Comparison of ENCODE assay signal across 13 cellular contexts in the genomic region with DNA sequence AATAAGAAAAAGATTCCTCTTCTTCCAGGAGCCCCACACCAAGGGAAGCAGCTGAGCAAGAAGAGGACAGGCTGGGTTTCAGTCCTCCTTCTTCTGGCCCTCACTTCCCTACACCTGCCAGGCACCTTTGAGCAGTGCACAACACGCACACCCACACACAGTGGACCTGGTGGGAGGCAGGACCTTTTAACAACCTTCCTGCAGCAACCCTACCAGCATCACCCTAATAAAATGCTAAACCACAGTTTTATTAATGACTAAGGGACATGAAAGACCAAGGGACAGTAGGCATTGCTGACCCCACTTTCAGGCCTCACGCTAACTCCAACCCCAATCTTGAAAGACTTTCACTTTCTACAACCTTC. TPM values are rescaled to one million over a fixed set of nuclear protein-coding genes. Genes with fewer than 3 reads are reported as not detected.
DNase-seq lines count a peak whose midpoint lies in the region; ATAC-seq, FAIRE-seq and TF ChIP-seq lines count a peak whose summit lies in the region.
"Had no signal": no experiment of that assay in that cellular context is flagged by ENCODE, and none has a peak within 500 bp of the region (broad histone marks: within the 10 kb centered on the region; RNA-seq: fewer than 3 reads in every experiment).

No MANE protein-coding gene starts in this region.

- H3K36me3 Mint-ChIP-seq in CD14-positive monocyte = peaks cover 27 to 34% of the 10 kb centered on the region in 2 donors
- H3K36me3 Mint-ChIP-seq in activated CD8-positive, alpha-beta T cell treated with anti-CD3 and anti-CD28 coated beads, Interleukin-2, amount 10 ng/mL, durations not matched to agents 7 days and 5 days (ENCODE audit: low read depth) = peaks cover 7% of the 10 kb centered on the region

- no peak overlapping the region for H3K23ac ChIP-seq in mesenchymal stem cell (ENCODE audit: low read length in 2 of 2)

- DNase-seq in CD14-positive monocyte (ENCODE audit: low spot score) (no peak), GM18507 (ENCODE audit: extremely low spot score, insufficient read length, low read depth) (no peak), mesenchymal stem cell (peak; percentile 55), UCSD-AML1 (lab: John Stamatoyannopoulos, UW; ENCODE audit: unreplicated experiment) (no peak), AG08395 (ENCODE audit: low spot score) (no peak), sigmoid colon (no peak)
- no peak for DNase-seq in activated CD8-positive, alpha-beta T cell treated with anti-CD3 and anti-CD28 coated beads, Interleukin-2, amount 10 ng/mL, durations not matched to agents 7 days and 5 days
- DNase-seq: effector CD8-positive, alpha-beta T cell; NCI-H1092 treated with DMSO at 0.1 percent for 48 hours; stimulated activated CD4-positive, alpha-beta T cell treated with anti-CD3 and anti-CD28 coated beads, Interleukin-15, amount 100 ng/mL, for 24 hours had no signal

- intact Hi-C loops in CD14-positive monocyte (cut with micrococcal nuclease) = no loop called here
- intact Hi-C loops in sigmoid colon (cut with DNase I) = no loop called here

- peak overlapping the region; percentile 70 for H4K8ac ChIP-seq in mesenchymal stem cell (ENCODE audit: low read length)

- H3K4me1 ChIP-seq in mesenchymal stem cell (ENCODE audit: control insufficient read depth, insufficient read depth, low read depth, low read length) (peaks cover 45% of the 10 kb centered on the region), sigmoid colon (peaks cover 0 to 59% (median 56%) of the 10 kb centered on the region in 4 donors)

- H3K36me3 ChIP-seq in mesenchymal stem cell (ENCODE audit: control insufficient read depth in 1 of 2, insufficient read depth in 2 of 2, low read depth in 1 of 2, low read length in 2 of 2) = peaks cover 5 to 15% of the 10 kb centered on the region in 2 experiments
- H3K36me3 ChIP-seq in sigmoid colon = no peaks in the 10 kb centered on the region

- CTCF ChIA-PET in activated CD8-positive, alpha-beta T cell treated with anti-CD3 and anti-CD28 coated beads, Interleukin-2, amount 10 ng/mL, durations not matched to agents 7 days and 5 days (lab: Charles Lee) = interaction anchor here (1.0 to 2.3 kb wide), 7 partner anchors 11 to 403 kb away, joined by 3 to 8 read pairs (median 5); a partner anchor contains a TSS

- peak; percentile 45 for FAIRE-seq in GM18507 (lab: Jason Lieb, UNC)

- peaks cover 0 to 4% (median 0%) of the 10 kb centered on the region in 7 donors for H3K9me3 Mint-ChIP-seq in CD14-positive monocyte
- no peaks in the 10 kb centered on the region for H3K9me3 Mint-ChIP-seq in activated CD8-positive, alpha-beta T cell treated with anti-CD3 and anti-CD28 coated beads, Interleukin-2, amount 10 ng/mL, durations not matched to agents 7 days and 5 days (ENCODE audit: insufficient read depth)

- no peaks in the 10 kb centered on the region for H3K27me3 ChIP-seq in mesenchymal stem cell (ENCODE audit: control insufficient read depth in 1 of 2, insufficient read depth in 1 of 2, low read length in 2 of 2)
- H3K27me3 ChIP-seq in sigmoid colon = no peaks in the 10 kb centered on the region

- H3K4me2 ChIP-seq in mesenchymal stem cell (ENCODE audit: low read length, poor library complexity, severe bottlenecking) = no peak overlapping the region

- H2AFZ ChIP-seq in mesenchymal stem cell (ENCODE audit: low read depth, low read length) = no peak overlapping the region

- H2BK15ac ChIP-seq in mesenchymal stem cell (ENCODE audit: low read depth, poor library complexity, severe bottlenecking) = peak overlapping the region; percentile 82

- H2BK5ac ChIP-seq in mesenchymal stem cell (ENCODE audit: low read depth, low read length, poor library complexity, severe bottlenecking) = no peak overlapping the region

- H3K9ac ChIP-seq in mesenchymal stem cell (ENCODE audit: low read length) = no peak overlapping the region

- peak overlapping the region; percentile 23 to 55 for H3K18ac ChIP-seq in mesenchymal stem cell (ENCODE audit: low read depth in 1 of 2, low read length in 2 of 2)

- H2AK5ac ChIP-seq in mesenchymal stem cell (ENCODE audit: low read length, severe bottlenecking) = no peak overlapping the region

- ATAC-seq in activated CD8-positive, alpha-beta T cell treated with anti-CD3 and anti-CD28 coated beads, Interleukin-2, amount 10 ng/mL, durations not matched to agents 7 days and 5 days = no peak
- no peak for ATAC-seq in GM19351 (IDR thresholded peaks at IDR 0.05; ENCODE audit: unreplicated experiment)
- ATAC-seq: SK-N-SH treated with all-trans-retinoic acid at 6 μM for 48 hours had no signal

- H2BK120ac ChIP-seq in mesenchymal stem cell (ENCODE audit: low read depth, low read length) = peak overlapping the region; percentile 24

- H4K91ac ChIP-seq in mesenchymal stem cell (ENCODE audit: low read length) = peak overlapping the region; percentile 87

- no peak overlapping the region for H3K4me3 ChIP-seq in mesenchymal stem cell (ENCODE audit: insufficient read depth in 1 of 2, low read depth in 1 of 2, low read length in 2 of 2)
- H3K4me3 ChIP-seq in sigmoid colon = no peak overlapping the region

- POLR2A ChIA-PET in activated CD8-positive, alpha-beta T cell treated with anti-CD3 and anti-CD28 coated beads, Interleukin-2, amount 10 ng/mL, durations not matched to agents 7 days and 5 days (lab: Charles Lee) = interaction anchor here (1.0 to 1.5 kb wide), 3 partner anchors 8 to 73 kb away, joined by 3 to 5 read pairs (median 4); no protein-coding TSS in a partner anchor

- TF ChIP-seq CTCF in CD14-positive monocyte (IDR thresholded peaks at IDR 0.05) = no peak
- no peak for TF ChIP-seq CTCF in sigmoid colon (IDR thresholded peaks at IDR 0.05)

- TF ChIP-seq EP300 in sigmoid colon (IDR thresholded peaks at IDR 0.05) = no peak

- peaks cover 0 to 4% (median 2%) of the 10 kb centered on the region in 3 donors for H3K27me3 Mint-ChIP-seq in CD14-positive monocyte (ENCODE audit: low read depth in 3 of 3)
- H3K27me3 Mint-ChIP-seq in activated CD8-positive, alpha-beta T cell treated with anti-CD3 and anti-CD28 coated beads, Interleukin-2, amount 10 ng/mL, durations not matched to agents 7 days and 5 days (ENCODE audit: low read depth) = no peaks in the 10 kb centered on the region

- H3K4ac ChIP-seq in mesenchymal stem cell (ENCODE audit: low read depth in 1 of 2, low read length in 2 of 2) = no peak overlapping the region

- H3K4me1 Mint-ChIP-seq in CD14-positive monocyte = peaks cover 91% of the 10 kb centered on the region
- H3K4me1 Mint-ChIP-seq in activated CD8-positive, alpha-beta T cell treated with anti-CD3 and anti-CD28 coated beads, Interleukin-2, amount 10 ng/mL, durations not matched to agents 7 days and 5 days (ENCODE audit: low read depth) = peaks cover 82% of the 10 kb centered on the region

- H3K79me1 ChIP-seq in mesenchymal stem cell (replicated peaks; ENCODE audit: low read length, poor library complexity, severe bottlenecking) = peaks cover 54% of the 10 kb centered on the region

- no peak overlapping the region for H3K27ac ChIP-seq in mesenchymal stem cell (ENCODE audit: low read length, poor library complexity, severe bottlenecking)
- no peak overlapping the region for H3K27ac ChIP-seq in sigmoid colon
- H3K27ac ChIP-seq: C4-2B had no signal

- WGBS in mesenchymal stem cell = 97% methylated on average over 2 of the region's 2 CpGs
- WGBS in sigmoid colon, 2 donors = 62 to 93% methylated on average over 2 of the region's 2 CpGs

- H3K14ac ChIP-seq in mesenchymal stem cell (ENCODE audit: low read length in 2 of 2) = no peak overlapping the region

- H3K9me3 ChIP-seq in mesenchymal stem cell (ENCODE audit: control insufficient read depth, low read length) (no peaks in the 10 kb centered on the region), sigmoid colon (no peaks in the 10 kb centered on the region)

- H3K27ac Mint-ChIP-seq in CD14-positive monocyte = peak overlapping the region; percentile 100
- peak overlapping the region; percentile 60 for H3K27ac Mint-ChIP-seq in activated CD8-positive, alpha-beta T cell treated with anti-CD3 and anti-CD28 coated beads, Interleukin-2, amount 10 ng/mL, durations not matched to agents 7 days and 5 days

- peak overlapping the region; percentile 97 to 99 for H3K4me3 Mint-ChIP-seq in CD14-positive monocyte
- H3K4me3 Mint-ChIP-seq in activated CD8-positive, alpha-beta T cell treated with anti-CD3 and anti-CD28 coated beads, Interleukin-2, amount 10 ng/mL, durations not matched to agents 7 days and 5 days = no peak overlapping the region

- H2BK12ac ChIP-seq in mesenchymal stem cell (ENCODE audit: low read length in 2 of 2) = peak overlapping the region; percentile 7 to 69

- TF ChIP-seq POLR2A in sigmoid colon (IDR thresholded peaks at IDR 0.05) = no peak

RNA-seq across cellular contexts. Expression of a gene that starts 12.2 kb away (rescaled TPM):
- polyA plus RNA-seq in CD14-positive monocyte = 10 to 100 TPM; 48.7 to 79.0 TPM
- total RNA-seq in activated CD8-positive, alpha-beta T cell treated with anti-CD3 and anti-CD28 coated beads, Interleukin-2, amount 10 ng/mL, durations not matched to agents 7 days and 5 days = 10 to 100 TPM; 84.3 to 89.6 TPM
- 26.6 TPM for polyA plus RNA-seq in mesenchymal stem cell (2013, experiment 1 of 2)
- polyA plus RNA-seq in mesenchymal stem cell (2013, experiment 2 of 2) = 23.6 TPM
- total RNA-seq in sigmoid colon = 100 to 1,000 TPM in 1 of 4 donors, 10 to 100 TPM in 3; 56.5 to 135 (median 70.0) TPM
- 10 to 100 TPM; 31.9 to 81.7 (median 34.2) TPM for polyA plus RNA-seq in sigmoid colon

RNA-seq across cellular contexts. Expression of a gene that starts 53.8 kb away (rescaled TPM):
- 10 to 100 TPM; 13.6 to 15.4 TPM for polyA plus RNA-seq in CD14-positive monocyte
- 1 to 10 TPM; 4.0 to 4.5 TPM for total RNA-seq in activated CD8-positive, alpha-beta T cell treated with anti-CD3 and anti-CD28 coated beads, Interleukin-2, amount 10 ng/mL, durations not matched to agents 7 days and 5 days
- polyA plus RNA-seq in mesenchymal stem cell (2013, experiment 1 of 2) = 16.5 TPM
- polyA plus RNA-seq in mesenchymal stem cell (2013, experiment 2 of 2) = 13.7 TPM
- 10 to 100 TPM; 29.9 to 60.1 (median 43.9) TPM for total RNA-seq in sigmoid colon
- 100 to 1,000 TPM; 286 to 900 (median 781) TPM for polyA plus RNA-seq in sigmoid colon

Comparison
In these comparisons a context has a peak if more than half of its experiments do, and no peak if none do; other contexts are left out.
1. RNA of a gene that starts 53.8 kb away (total RNA-seq): 29.9 to 60.1 TPM in sigmoid colon; 4.0 to 4.5 TPM in activated CD8-positive, alpha-beta T cell treated with anti-CD3 and anti-CD28 coated beads, Interleukin-2, amount 10 ng/mL, durations not matched to agents 7 days and 5 days; every median in the first group is over 4 times any median in the second.